ENCODE assay signal across 21 cellular contexts in genomic region chr11:869399-870126, GRCh38. TPM values are rescaled to one million over a fixed set of nuclear protein-coding genes. Genes with fewer than 3 reads are reported as not detected.
DNase-seq lines count a peak whose midpoint lies in the region; ATAC-seq, FAIRE-seq and TF ChIP-seq lines count a peak whose summit lies in the region.
"Had no signal": no experiment of that assay in that cellular context is flagged by ENCODE, and none has a peak within 500 bp of the region (broad histone marks: within the 10 kb centered on the region; RNA-seq: fewer than 3 reads in every experiment).

No MANE protein-coding gene starts in this region.

- no peak overlapping the region for H3K4me3 ChIP-seq in H7 (ENCODE audit: insufficient read depth, low read depth, low read length)
- no peak overlapping the region for H3K4me3 ChIP-seq in WERI-Rb-1 (ENCODE audit: low read depth, low read length)
- H3K4me3 ChIP-seq in HepG2 (replicated peaks in 1 of 3; ENCODE audit: insufficient read depth in 1 of 3, low read depth in 2 of 3, low read length in 3 of 3): no peak overlapping the region
- no peak overlapping the region for H3K4me3 ChIP-seq in mammary epithelial cell (replicated peaks in 1 of 3; ENCODE audit: insufficient read depth in 1 of 3, low read depth in 2 of 3, low read length in 3 of 3)

- 97% methylated on average over 5 of the region's 25 CpGs for WGBS in HepG2 (ENCODE audit: low lambda C conversion rate)
- WGBS in mammary epithelial cell (ENCODE audit: low coverage, missing lambda C conversion rate): 68% methylated on average over 13 of the region's 25 CpGs

- H3K27ac ChIP-seq in WERI-Rb-1: peak overlapping the region; percentile 56
- H3K27ac ChIP-seq in HepG2 (ENCODE audit: extremely low read length, insufficient read depth, low read length): no peak overlapping the region
- no peak overlapping the region for H3K27ac ChIP-seq in mammary epithelial cell (ENCODE audit: insufficient read depth, low read depth, low read length)

- TF ChIP-seq RAD21 in HepG2 (CRISPR knock-in tag; IDR thresholded peaks at IDR 0.05): no peak

- H3K4me1 ChIP-seq in HepG2 (ENCODE audit: insufficient read depth, low read length): 0 out of 2 replicates have a peak, but pooled peaks cover 8% of the 10 kb centered on the region
- H3K4me1 ChIP-seq in mammary epithelial cell (ENCODE audit: insufficient read depth, low read length): no peaks in the 10 kb centered on the region

- TF ChIP-seq POLR2A in HepG2 (IDR thresholded peaks at IDR 0.05; ENCODE audit: insufficient read depth in 1 of 2, low read depth in 2 of 2, low read length in 2 of 2): 0 out of 4 replicates have a peak, but pooled peaks of 1 of the 2 experiments have one; percentile 19

- intact Hi-C loops in HepG2 (cut with micrococcal nuclease; ENCODE audit: unreplicated experiment): no loop called here
- intact Hi-C loops in mammary epithelial cell (cut with micrococcal nuclease): no loop called here
- intact Hi-C loops in Right ventricle myocardium superior (cut with DNase I): no loop called here

- H4K20me1 ChIP-seq in HepG2 (ENCODE audit: insufficient read depth, low read length) (no peaks in the 10 kb centered on the region), mammary epithelial cell (ENCODE audit: insufficient read depth, low read length) (no peaks in the 10 kb centered on the region)

- BruUV-seq in HepG2 (replicated peaks; lab: Mats Ljungman, UMichigan) (no TSS peak), mammary epithelial cell (replicated peaks; lab: Mats Ljungman, UMichigan) (no TSS peak)

- in situ Hi-C loops in HepG2 (cut with HindIII; ENCODE audit: extremely low pct_ligation_motif_present, low pct_unique_long_range_greater_than_20kb): no loop called here
- in situ Hi-C loops in mammary epithelial cell (cut with MboI; ENCODE audit: low sequenced_read_pairs in 2 of 2): no loop called here

- no peak for FAIRE-seq in HepG2 (lab: Jason Lieb, UNC)
- FAIRE-seq: GM18507 had no signal

- H2AFZ ChIP-seq in HepG2 (ENCODE audit: low read length): no peak overlapping the region
- H2AFZ ChIP-seq in mammary epithelial cell (ENCODE audit: low read depth, low read length): no peak overlapping the region

- CTCF ChIA-PET in HepG2 (lab: Yijun Ruan, JAX; ENCODE audit: low intra/inter-chr PET ratio, low total read pairs): interaction anchor here (1.0 kb wide), 1 partner anchor 182 kb away, joined by 3 read pairs; no protein-coding TSS in a partner anchor
- CTCF ChIA-PET in mammary epithelial cell (lab: Charles Lee; ENCODE audit: low non-redundant PET): interaction anchor here (0.6 kb wide), 1 partner anchor 90 kb away, joined by 3 read pairs; no protein-coding TSS in a partner anchor

- dilution Hi-C loops in mammary epithelial cell (cut with HindIII; ENCODE audit: low sequenced_read_pairs): no loop called here

- H3K4me2 ChIP-seq in HepG2 (ENCODE audit: low read depth, low read length) (no peak overlapping the region), mammary epithelial cell (ENCODE audit: insufficient read depth, low read depth, low read length) (no peak overlapping the region)

- no peak for TF ChIP-seq CTCF in WERI-Rb-1 (IDR thresholded peaks at IDR 0.05; ENCODE audit: low read depth, low read length)
- TF ChIP-seq CTCF in HepG2 (CRISPR knock-in tag; IDR thresholded peaks at IDR 0.05): no peak
- TF ChIP-seq CTCF in mammary epithelial cell (conservative IDR thresholded peaks at IDR 0.05 in 1 of 2, IDR thresholded peaks at IDR 0.05 in 1 of 2; ENCODE audit: extremely low read depth in 1 of 2, insufficient read depth in 1 of 2, low read depth in 1 of 2, low read length in 2 of 2): no peak

- POLR2A ChIA-PET in HepG2 (lab: Yijun Ruan, JAX): no interaction called here

- H3K9me3 ChIP-seq in WERI-Rb-1 (ENCODE audit: severe bottlenecking) (no peaks in the 10 kb centered on the region), HepG2 (ENCODE audit: low read length) (no peaks in the 10 kb centered on the region), mammary epithelial cell (replicated peaks; ENCODE audit: insufficient read depth, low read length) (no peaks in the 10 kb centered on the region)

- DNase-seq in H7 (peak; percentile 69), WERI-Rb-1 (no peak), HepG2 (ENCODE audit: low spot score) (no peak), mammary epithelial cell (no peak), HT-29 (ENCODE audit: low spot score) (no peak), Right ventricle myocardium superior (no peak)
- DNase-seq: AML-193; C1 segment of cervical spinal cord; CD8-positive, alpha-beta T cell; DMS153; GDM1; NCI-H1092 treated with DMSO at 0.1 percent for 48 hours; NCI-H146; NCI-H2029; NCI-H226; NCI-H510A treated with DMSO at 0.1 percent for 48 hours; NCI-H748 treated with DMSO at 0.1 percent for 48 hours had no signal

- ATAC-seq in HepG2 (no peak; the same call in 2 of the 3 replicates), Right ventricle myocardium superior (ENCODE audit: poor library complexity) (no peak)
- ATAC-seq: CD8-positive, alpha-beta T cell had no signal

- H3K36me3 ChIP-seq in H7 (replicated peaks; ENCODE audit: control insufficient read depth, insufficient read depth, low read length) (no peaks in the 10 kb centered on the region; the same call in none of the 2 replicates), WERI-Rb-1 (peaks cover 27% of the 10 kb centered on the region), HepG2 (replicated peaks in 1 of 2; ENCODE audit: control insufficient read depth in 1 of 2, insufficient read depth in 2 of 2, low read length in 2 of 2) (peaks cover 0 to 8% of the 10 kb centered on the region in 2 experiments; a peak in 2 of 5 replicates), mammary epithelial cell (ENCODE audit: insufficient read depth, low read length) (no peaks in the 10 kb centered on the region)

- H3K79me2 ChIP-seq in HepG2 (ENCODE audit: insufficient read depth, low read length) (no peaks in the 10 kb centered on the region), mammary epithelial cell (ENCODE audit: insufficient read depth, low read length) (no peaks in the 10 kb centered on the region)

- H3K27me3 ChIP-seq in H7 (ENCODE audit: control insufficient read depth, insufficient read depth, low read length) (no peaks in the 10 kb centered on the region), WERI-Rb-1 (ENCODE audit: insufficient read depth, low read depth, severe bottlenecking) (no peaks in the 10 kb centered on the region), HepG2 (ENCODE audit: control insufficient read depth in 1 of 2, insufficient read depth in 2 of 2, low read length in 2 of 2) (no peaks in the 10 kb centered on the region), mammary epithelial cell (ENCODE audit: insufficient read depth, low read length) (no peaks in the 10 kb centered on the region)

- H3K9ac ChIP-seq in HepG2 (ENCODE audit: insufficient read depth, low read depth, low read length): no peak overlapping the region
- no peak overlapping the region for H3K9ac ChIP-seq in mammary epithelial cell (ENCODE audit: insufficient read depth, low read length)

- TF ChIP-seq EP300 in HepG2 (IDR thresholded peaks at IDR 0.05; ENCODE audit: low read depth in 2 of 2, low read length in 2 of 2): no peak
- TF ChIP-seq EP300 in HepG2 (CRISPR knock-in tag; IDR thresholded peaks at IDR 0.05; ENCODE audit: borderline replicate concordance): no peak

RNA-seq across cellular contexts. Expression of gene TSPAN4, which starts 26.9 kb away (rescaled TPM):
- total RNA-seq in H7 (2014; rRNA removed; shearing (Covaris generic)): 101 and 117 TPM in 2 replicates
- 13.2 and 31.7 TPM in 2 replicates for total RNA-seq in HepG2 (2016; rRNA removed; fragmentation: Illumina TruSeq; extraction: Trizol)
- total RNA-seq in HepG2 (2016; cell fraction: cytosol; rRNA removed; fragmentation: Illumina TruSeq; extraction: Trizol; ENCODE audit: low read depth): 8.9 and 10.0 TPM in 2 replicates
- 12.0 and 31.8 TPM in 2 replicates for total RNA-seq in HepG2 (2016; cell fraction: insoluble cytoplasmic fraction; rRNA removed; fragmentation: Illumina TruSeq; extraction: Trizol)
- 11.0 and 13.5 TPM in 2 replicates for total RNA-seq in HepG2 (2016; cell fraction: membrane; rRNA removed; fragmentation: Illumina TruSeq; extraction: Trizol)
- total RNA-seq in HepG2 (2016; cell fraction: nucleus; rRNA removed; fragmentation: Illumina TruSeq; extraction: Trizol): 26.1 and 32.6 TPM in 2 replicates
- polyA plus RNA-seq in HepG2 (2011; rRNA removed): 68.3 and 88.5 TPM in 2 replicates
- polyA plus RNA-seq in HepG2 (2011; cell fraction: cytosol; rRNA removed): 60.2 and 113 TPM in 2 replicates
- polyA plus RNA-seq in HepG2 (2011; cell fraction: nucleus; rRNA removed): 232 and 327 TPM in 2 replicates
- 22.7 and 28.5 TPM in 2 replicates for polyA plus RNA-seq in HepG2 (2012)
- polyA plus RNA-seq in HepG2 (2016; cell fraction: cytosol; fragmentation: Illumina TruSeq; extraction: Trizol; ENCODE audit: low read depth): 10.4 TPM in 2 replicates
- polyA plus RNA-seq in HepG2 (2016; cell fraction: insoluble cytoplasmic fraction; fragmentation: Illumina TruSeq; extraction: Trizol; ENCODE audit: low read depth): 11.8 and 12.7 TPM in 2 replicates
- 8.5 and 12.0 TPM in 2 replicates for polyA plus RNA-seq in HepG2 (2016; cell fraction: membrane; fragmentation: Illumina TruSeq; extraction: Trizol; ENCODE audit: low read depth)
- polyA plus RNA-seq in HepG2 (2016; cell fraction: nucleus; fragmentation: Illumina TruSeq; extraction: Trizol; ENCODE audit: insufficient read depth, low read depth): 59.4 and 62.8 TPM in 2 replicates
- polyA minus RNA-seq in HepG2 (2011; rRNA and poly(A)+ RNA removed; ENCODE audit: low replicate concordance): 59.6 and 124 TPM in 2 replicates
- 24.9 and 25.9 TPM in 2 replicates for polyA minus RNA-seq in HepG2 (2011; cell fraction: cytosol; rRNA and poly(A)+ RNA removed)
- polyA minus RNA-seq in HepG2 (2011; cell fraction: nucleus; rRNA and poly(A)+ RNA removed): 16.4 and 16.9 TPM in 2 replicates
- total RNA-seq in mammary epithelial cell: 10 to 100 TPM; 50.3 to 81.7 TPM
- 114 TPM for polyA plus RNA-seq in mammary epithelial cell
- polyA minus RNA-seq in mammary epithelial cell: 29.2 TPM
- 29.2 and 39.6 TPM in 2 replicates for total RNA-seq in HT-29 (2014; rRNA removed; shearing (Covaris generic))
- 40.5 TPM for total RNA-seq in Right ventricle myocardium superior

RNA-seq across cellular contexts. Expression of gene POLR2L, which starts 27.2 kb away (rescaled TPM):
- total RNA-seq in H7 (2014; rRNA removed; shearing (Covaris generic)): 96.1 and 135 TPM in 2 replicates
- 114 and 146 TPM in 2 replicates for total RNA-seq in HepG2 (2016; rRNA removed; fragmentation: Illumina TruSeq; extraction: Trizol)
- 37.0 and 48.5 TPM in 2 replicates for total RNA-seq in HepG2 (2016; cell fraction: cytosol; rRNA removed; fragmentation: Illumina TruSeq; extraction: Trizol; ENCODE audit: low read depth)
- 113 and 136 TPM in 2 replicates for total RNA-seq in HepG2 (2016; cell fraction: insoluble cytoplasmic fraction; rRNA removed; fragmentation: Illumina TruSeq; extraction: Trizol)
- total RNA-seq in HepG2 (2016; cell fraction: membrane; rRNA removed; fragmentation: Illumina TruSeq; extraction: Trizol): 68.6 and 79.8 TPM in 2 replicates
- 34.9 and 39.5 TPM in 2 replicates for total RNA-seq in HepG2 (2016; cell fraction: nucleus; rRNA removed; fragmentation: Illumina TruSeq; extraction: Trizol)
- 104 and 115 TPM in 2 replicates for polyA plus RNA-seq in HepG2 (2011; rRNA removed)
- 35.1 and 78.0 TPM in 2 replicates for polyA plus RNA-seq in HepG2 (2011; cell fraction: cytosol; rRNA removed)
- polyA plus RNA-seq in HepG2 (2011; cell fraction: nucleus; rRNA removed): 44.7 and 47.4 TPM in 2 replicates
- 57.4 and 93.8 TPM in 2 replicates for polyA plus RNA-seq in HepG2 (2012)
- polyA plus RNA-seq in HepG2 (2016; cell fraction: cytosol; fragmentation: Illumina TruSeq; extraction: Trizol; ENCODE audit: low read depth): 58.6 and 89.5 TPM in 2 replicates
- polyA plus RNA-seq in HepG2 (2016; cell fraction: insoluble cytoplasmic fraction; fragmentation: Illumina TruSeq; extraction: Trizol; ENCODE audit: low read depth): 221 and 225 TPM in 2 replicates
- polyA plus RNA-seq in HepG2 (2016; cell fraction: membrane; fragmentation: Illumina TruSeq; extraction: Trizol; ENCODE audit: low read depth): 90.2 and 102 TPM in 2 replicates
- polyA plus RNA-seq in HepG2 (2016; cell fraction: nucleus; fragmentation: Illumina TruSeq; extraction: Trizol; ENCODE audit: insufficient read depth, low read depth): 84.0 and 90.2 TPM in 2 replicates
- 129 and 143 TPM in 2 replicates for polyA minus RNA-seq in HepG2 (2011; rRNA and poly(A)+ RNA removed; ENCODE audit: low replicate concordance)
- polyA minus RNA-seq in HepG2 (2011; cell fraction: cytosol; rRNA and poly(A)+ RNA removed): 35.6 and 37.0 TPM in 2 replicates
- 27.3 and 33.1 TPM in 2 replicates for polyA minus RNA-seq in HepG2 (2011; cell fraction: nucleus; rRNA and poly(A)+ RNA removed)
- 100 to 1,000 TPM in 1 of 2 donors, 10 to 100 TPM in 1; 60.0 to 193 TPM for total RNA-seq in mammary epithelial cell
- 235 TPM for polyA plus RNA-seq in mammary epithelial cell
- 110 TPM for polyA minus RNA-seq in mammary epithelial cell
- total RNA-seq in HT-29 (2014; rRNA removed; shearing (Covaris generic)): 1,254 and 1,310 TPM in 2 replicates
- total RNA-seq in Right ventricle myocardium superior: 267 TPM

RNA-seq across cellular contexts. Expression of gene CD151, which starts 36.8 kb away (rescaled TPM):
- total RNA-seq in H7 (2014; rRNA removed; shearing (Covaris generic)): 175 and 190 TPM in 2 replicates
- total RNA-seq in HepG2 (2016; rRNA removed; fragmentation: Illumina TruSeq; extraction: Trizol): 54.0 and 125 TPM in 2 replicates
- total RNA-seq in HepG2 (2016; cell fraction: cytosol; rRNA removed; fragmentation: Illumina TruSeq; extraction: Trizol; ENCODE audit: low read depth): 31.5 and 37.4 TPM in 2 replicates
- 60.0 and 126 TPM in 2 replicates for total RNA-seq in HepG2 (2016; cell fraction: insoluble cytoplasmic fraction; rRNA removed; fragmentation: Illumina TruSeq; extraction: Trizol)
- total RNA-seq in HepG2 (2016; cell fraction: membrane; rRNA removed; fragmentation: Illumina TruSeq; extraction: Trizol): 34.7 and 43.1 TPM in 2 replicates
- 93.4 and 110 TPM in 2 replicates for total RNA-seq in HepG2 (2016; cell fraction: nucleus; rRNA removed; fragmentation: Illumina TruSeq; extraction: Trizol)
- polyA plus RNA-seq in HepG2 (2011; rRNA removed): 197 and 287 TPM in 2 replicates
- 200 and 252 TPM in 2 replicates for polyA plus RNA-seq in HepG2 (2011; cell fraction: cytosol; rRNA removed)
- 375 and 396 TPM in 2 replicates for polyA plus RNA-seq in HepG2 (2011; cell fraction: nucleus; rRNA removed)
- polyA plus RNA-seq in HepG2 (2012): 93.8 and 141 TPM in 2 replicates
- polyA plus RNA-seq in HepG2 (2016; cell fraction: cytosol; fragmentation: Illumina TruSeq; extraction: Trizol; ENCODE audit: low read depth): 36.4 and 45.9 TPM in 2 replicates
- 54.8 and 63.7 TPM in 2 replicates for polyA plus RNA-seq in HepG2 (2016; cell fraction: insoluble cytoplasmic fraction; fragmentation: Illumina TruSeq; extraction: Trizol; ENCODE audit: low read depth)
- polyA plus RNA-seq in HepG2 (2016; cell fraction: membrane; fragmentation: Illumina TruSeq; extraction: Trizol; ENCODE audit: low read depth): 41.9 and 45.5 TPM in 2 replicates
- 208 and 218 TPM in 2 replicates for polyA plus RNA-seq in HepG2 (2016; cell fraction: nucleus; fragmentation: Illumina TruSeq; extraction: Trizol; ENCODE audit: insufficient read depth, low read depth)
- 312 and 492 TPM in 2 replicates for polyA minus RNA-seq in HepG2 (2011; rRNA and poly(A)+ RNA removed; ENCODE audit: low replicate concordance)
- polyA minus RNA-seq in HepG2 (2011; cell fraction: cytosol; rRNA and poly(A)+ RNA removed): 90.0 and 90.8 TPM in 2 replicates
- polyA minus RNA-seq in HepG2 (2011; cell fraction: nucleus; rRNA and poly(A)+ RNA removed): 60.9 and 80.8 TPM in 2 replicates
- total RNA-seq in mammary epithelial cell: 100 to 1,000 TPM; 387 to 511 TPM
- polyA plus RNA-seq in mammary epithelial cell: 721 TPM
- 374 TPM for polyA minus RNA-seq in mammary epithelial cell
- total RNA-seq in HT-29 (2014; rRNA removed; shearing (Covaris generic)): 916 and 940 TPM in 2 replicates
- total RNA-seq in Right ventricle myocardium superior: 405 TPM

RNA-seq across cellular contexts. Expression of gene CHID1, which starts 41.0 kb away (rescaled TPM):
- total RNA-seq in H7 (2014; rRNA removed; shearing (Covaris generic)): 36.9 and 38.1 TPM in 2 replicates
- 39.6 and 65.1 TPM in 2 replicates for total RNA-seq in HepG2 (2016; rRNA removed; fragmentation: Illumina TruSeq; extraction: Trizol)
- 33.8 and 46.6 TPM in 2 replicates for total RNA-seq in HepG2 (2016; cell fraction: cytosol; rRNA removed; fragmentation: Illumina TruSeq; extraction: Trizol; ENCODE audit: low read depth)
- 38.9 and 71.7 TPM in 2 replicates for total RNA-seq in HepG2 (2016; cell fraction: insoluble cytoplasmic fraction; rRNA removed; fragmentation: Illumina TruSeq; extraction: Trizol)
- total RNA-seq in HepG2 (2016; cell fraction: membrane; rRNA removed; fragmentation: Illumina TruSeq; extraction: Trizol): 45.9 and 51.6 TPM in 2 replicates
- total RNA-seq in HepG2 (2016; cell fraction: nucleus; rRNA removed; fragmentation: Illumina TruSeq; extraction: Trizol): 60.6 and 61.3 TPM in 2 replicates
- 93.6 and 102 TPM in 2 replicates for polyA plus RNA-seq in HepG2 (2011; rRNA removed)
- 113 and 124 TPM in 2 replicates for polyA plus RNA-seq in HepG2 (2011; cell fraction: cytosol; rRNA removed)
- polyA plus RNA-seq in HepG2 (2011; cell fraction: nucleus; rRNA removed): 70.7 and 76.1 TPM in 2 replicates
- polyA plus RNA-seq in HepG2 (2012): 49.7 and 66.2 TPM in 2 replicates
- 34.4 and 49.9 TPM in 2 replicates for polyA plus RNA-seq in HepG2 (2016; cell fraction: cytosol; fragmentation: Illumina TruSeq; extraction: Trizol; ENCODE audit: low read depth)
- polyA plus RNA-seq in HepG2 (2016; cell fraction: insoluble cytoplasmic fraction; fragmentation: Illumina TruSeq; extraction: Trizol; ENCODE audit: low read depth): 41.0 and 42.5 TPM in 2 replicates
- polyA plus RNA-seq in HepG2 (2016; cell fraction: membrane; fragmentation: Illumina TruSeq; extraction: Trizol; ENCODE audit: low read depth): 38.3 and 51.4 TPM in 2 replicates
- polyA plus RNA-seq in HepG2 (2016; cell fraction: nucleus; fragmentation: Illumina TruSeq; extraction: Trizol; ENCODE audit: insufficient read depth, low read depth): 96.7 and 105 TPM in 2 replicates
- 40.3 and 91.1 TPM in 2 replicates for polyA minus RNA-seq in HepG2 (2011; rRNA and poly(A)+ RNA removed; ENCODE audit: low replicate concordance)
- polyA minus RNA-seq in HepG2 (2011; cell fraction: cytosol; rRNA and poly(A)+ RNA removed): 32.6 and 33.2 TPM in 2 replicates
- 25.8 and 26.1 TPM in 2 replicates for polyA minus RNA-seq in HepG2 (2011; cell fraction: nucleus; rRNA and poly(A)+ RNA removed)
- 100 to 1,000 TPM in 1 of 2 donors, 10 to 100 TPM in 1; 61.7 to 110 TPM for total RNA-seq in mammary epithelial cell
- 45.1 TPM for polyA plus RNA-seq in mammary epithelial cell
- 108 TPM for polyA minus RNA-seq in mammary epithelial cell
- 68.2 and 80.6 TPM in 2 replicates for total RNA-seq in HT-29 (2014; rRNA removed; shearing (Covaris generic))
- 48.3 TPM for total RNA-seq in Right ventricle myocardium superior

RNA-seq across cellular contexts. Expression of gene CRACR2B, which starts 41.8 kb away (rescaled TPM):
- total RNA-seq in H7 (2014; rRNA removed; shearing (Covaris generic)): 20.2 and 35.8 TPM in 2 replicates
- total RNA-seq in HepG2 (2016; rRNA removed; fragmentation: Illumina TruSeq; extraction: Trizol) (8.9 and 14.9 TPM in 2 replicates), mammary epithelial cell (under 1 TPM in 1 of 2 donors, not detected in 1; 0.17 TPM), Right ventricle myocardium superior (18.9 TPM)
- total RNA-seq in HepG2 (2016; cell fraction: cytosol; rRNA removed; fragmentation: Illumina TruSeq; extraction: Trizol; ENCODE audit: low read depth): 5.5 and 5.9 TPM in 2 replicates
- total RNA-seq in HepG2 (2016; cell fraction: insoluble cytoplasmic fraction; rRNA removed; fragmentation: Illumina TruSeq; extraction: Trizol): 8.5 and 12.6 TPM in 2 replicates
- 6.6 and 10.0 TPM in 2 replicates for total RNA-seq in HepG2 (2016; cell fraction: membrane; rRNA removed; fragmentation: Illumina TruSeq; extraction: Trizol)
- total RNA-seq in HepG2 (2016; cell fraction: nucleus; rRNA removed; fragmentation: Illumina TruSeq; extraction: Trizol): 10.8 and 16.7 TPM in 2 replicates
- polyA plus RNA-seq in HepG2 (2011; rRNA removed) (21.0 and 27.7 TPM in 2 replicates), mammary epithelial cell (0.25 TPM)
- 9.8 and 16.5 TPM in 2 replicates for polyA plus RNA-seq in HepG2 (2011; cell fraction: cytosol; rRNA removed)
- polyA plus RNA-seq in HepG2 (2011; cell fraction: nucleus; rRNA removed): 278 and 343 TPM in 2 replicates
- 10.5 and 14.8 TPM in 2 replicates for polyA plus RNA-seq in HepG2 (2012)
- 8.3 and 10.9 TPM in 2 replicates for polyA plus RNA-seq in HepG2 (2016; cell fraction: cytosol; fragmentation: Illumina TruSeq; extraction: Trizol; ENCODE audit: low read depth)
- polyA plus RNA-seq in HepG2 (2016; cell fraction: insoluble cytoplasmic fraction; fragmentation: Illumina TruSeq; extraction: Trizol; ENCODE audit: low read depth): 14.8 and 17.4 TPM in 2 replicates
- polyA plus RNA-seq in HepG2 (2016; cell fraction: membrane; fragmentation: Illumina TruSeq; extraction: Trizol; ENCODE audit: low read depth): 11.2 and 14.5 TPM in 2 replicates
- polyA plus RNA-seq in HepG2 (2016; cell fraction: nucleus; fragmentation: Illumina TruSeq; extraction: Trizol; ENCODE audit: insufficient read depth, low read depth): 48.6 and 55.2 TPM in 2 replicates
- polyA minus RNA-seq in HepG2 (2011; rRNA and poly(A)+ RNA removed; ENCODE audit: low replicate concordance): 3.4 and 13.9 TPM in 2 replicates
- 7.5 and 8.4 TPM in 2 replicates for polyA minus RNA-seq in HepG2 (2011; cell fraction: cytosol; rRNA and poly(A)+ RNA removed)
- polyA minus RNA-seq in HepG2 (2011; cell fraction: nucleus; rRNA and poly(A)+ RNA removed): 22.7 and 23.2 TPM in 2 replicates
- not detected for polyA minus RNA-seq in mammary epithelial cell
- total RNA-seq in HT-29 (2014; rRNA removed; shearing (Covaris generic)): 204 and 225 TPM in 2 replicates
- total RNA-seq: A172, H4, SK-MEL-5 had no signal
